Comparison of ENCODE assay signal across 7 cellular contexts in genomic region chr19:18324373-18324731, GRCh38. TPM values are rescaled to one million over a fixed set of nuclear protein-coding genes. Genes with fewer than 3 reads are reported as not detected.
A peak's percentile ranks its signal among the peaks of the same experiment; 100 is the strongest.
DNase-seq lines count a peak whose midpoint lies in the region; ATAC-seq and TF ChIP-seq lines count a peak whose summit lies in the region.
"Not testable (repeated sequence)": the region's sequence is repeated elsewhere in the genome, so short reads cannot be mapped to it uniquely, and the experiment has no call there.

No MANE protein-coding gene starts in this region.

- not testable (repeated sequence) for H3K4me2 ChIP-seq in GM23338

- not testable (repeated sequence) for H3K36me3 ChIP-seq in GM23338 (ENCODE audit: insufficient read depth); SK-N-MC (ENCODE audit: insufficient read depth, low read length); heart right ventricle

- not testable (repeated sequence) for H3K27ac ChIP-seq in GM23338 (ENCODE audit: low read depth)
- H3K27ac ChIP-seq in SK-N-MC: peak overlapping the region; percentile 94; the same call in 1 of the 2 replicates
- H3K27ac ChIP-seq in heart right ventricle: peak overlapping the region in 8 of 10 donors; percentile 80 to 98 (median 94)

- H3K9me3 Mint-ChIP-seq in GM23338; activated T-cell treated with anti-CD3 and anti-CD28 coated beads, Interleukin-2, amount 50 U/mL, for 24 hours; MCF 10A (ENCODE audit: unreplicated experiment); nephron; stimulated activated memory B cell treated with anti-CD40 and anti-IgM and Interleukin-4, amounts not matched to agents 10 μg/mL and 1 μg/mL and 100 μg/mL, for 72 hours: not testable (repeated sequence)

- H3K4me1 Mint-ChIP-seq in GM23338 (peaks cover 31% of the 10 kb centered on the region), MCF 10A (ENCODE audit: insufficient read depth, unreplicated experiment) (peaks cover 39% of the 10 kb centered on the region), nephron (peaks cover 41% of the 10 kb centered on the region)
- H3K4me1 Mint-ChIP-seq in activated T-cell treated with anti-CD3 and anti-CD28 coated beads, Interleukin-2, amount 50 U/mL, for 24 hours (ENCODE audit: low read depth): peaks cover 48% of the 10 kb centered on the region
- H3K4me1 Mint-ChIP-seq in stimulated activated memory B cell treated with anti-CD40 and anti-IgM and Interleukin-4, amounts not matched to agents 10 μg/mL and 1 μg/mL and 100 μg/mL, for 72 hours: peaks cover 50% of the 10 kb centered on the region

- peaks cover 33% of the 10 kb centered on the region for H3K79me2 ChIP-seq in GM23338 (replicated peaks; ENCODE audit: insufficient read depth)

- H3K9me3 ChIP-seq in SK-N-MC (ENCODE audit: low read depth, low read length); heart right ventricle: not testable (repeated sequence)

- CTCF ChIA-PET in MCF 10A (lab: Yijun Ruan, JAX): interaction anchor here (0.6 to 7.7 kb wide), 7 partner anchors 8 to 117 kb away, joined by 3 to 257 read pairs (median 3); partner anchors contain the start of gene JUND

- peaks cover 20% of the 10 kb centered on the region for H3K27me3 Mint-ChIP-seq in GM23338 (ENCODE audit: insufficient read depth, low read depth, poor library complexity)
- H3K27me3 Mint-ChIP-seq in activated T-cell treated with anti-CD3 and anti-CD28 coated beads, Interleukin-2, amount 50 U/mL, for 24 hours; MCF 10A (ENCODE audit: insufficient read depth, unreplicated experiment); nephron (ENCODE audit: low read depth); stimulated activated memory B cell treated with anti-CD40 and anti-IgM and Interleukin-4, amounts not matched to agents 10 μg/mL and 1 μg/mL and 100 μg/mL, for 72 hours: not testable (repeated sequence)

- 31 to 44% methylated on average over 6 of the region's 6 CpGs for WGBS in heart right ventricle, 2 donors

- H3K36me3 Mint-ChIP-seq in GM23338 (ENCODE audit: low read depth): peaks cover 27% of the 10 kb centered on the region
- peaks cover 35% of the 10 kb centered on the region for H3K36me3 Mint-ChIP-seq in activated T-cell treated with anti-CD3 and anti-CD28 coated beads, Interleukin-2, amount 50 U/mL, for 24 hours (ENCODE audit: low read depth)
- peaks cover 13% of the 10 kb centered on the region for H3K36me3 Mint-ChIP-seq in MCF 10A (ENCODE audit: insufficient read depth, unreplicated experiment)
- H3K36me3 Mint-ChIP-seq in nephron (ENCODE audit: low read depth): not testable (repeated sequence)
- H3K36me3 Mint-ChIP-seq in stimulated activated memory B cell treated with anti-CD40 and anti-IgM and Interleukin-4, amounts not matched to agents 10 μg/mL and 1 μg/mL and 100 μg/mL, for 72 hours: peaks cover 10% of the 10 kb centered on the region

- not testable (repeated sequence) for H3K27ac Mint-ChIP-seq in GM23338
- peak overlapping the region; percentile 97 for H3K27ac Mint-ChIP-seq in activated T-cell treated with anti-CD3 and anti-CD28 coated beads, Interleukin-2, amount 50 U/mL, for 24 hours
- H3K27ac Mint-ChIP-seq in MCF 10A (ENCODE audit: low read depth, unreplicated experiment) (peak overlapping the region; percentile 91), nephron (peak overlapping the region; percentile 97 to 99 (median 99))
- H3K27ac Mint-ChIP-seq in stimulated activated memory B cell treated with anti-CD40 and anti-IgM and Interleukin-4, amounts not matched to agents 10 μg/mL and 1 μg/mL and 100 μg/mL, for 72 hours: peak overlapping the region; percentile 84

- H3K9me2 ChIP-seq in GM23338 (ENCODE audit: insufficient read depth): not testable (repeated sequence)

- not testable (repeated sequence) for H4K20me1 ChIP-seq in GM23338 (replicated peaks; ENCODE audit: insufficient read depth)

- not testable (repeated sequence) for H3K4me3 Mint-ChIP-seq in GM23338; activated T-cell treated with anti-CD3 and anti-CD28 coated beads, Interleukin-2, amount 50 U/mL, for 24 hours; stimulated activated memory B cell treated with anti-CD40 and anti-IgM and Interleukin-4, amounts not matched to agents 10 μg/mL and 1 μg/mL and 100 μg/mL, for 72 hours
- H3K4me3 Mint-ChIP-seq in MCF 10A (ENCODE audit: unreplicated experiment) (peak overlapping the region; percentile 83), nephron (peak overlapping the region in 2 of 3 experiments; percentile 83 to 88)

- 0 out of 2 replicates have a peak overlapping the region, but pooled peaks have one; percentile 34 for H2AFZ ChIP-seq in GM23338

- DNase-seq in GM23338 (ENCODE audit: low spot score); SK-N-MC (ENCODE audit: low read depth, low spot score); activated T-cell treated with anti-CD3 and anti-CD28 coated beads, Interleukin-2, amount 50 U/mL, for 24 hours; MCF 10A (ENCODE audit: unreplicated experiment); heart right ventricle: not testable (repeated sequence)

- ATAC-seq in GM23338; heart right ventricle; stimulated activated memory B cell treated with anti-CD40 and anti-IgM and Interleukin-4, amounts not matched to agents 10 μg/mL and 1 μg/mL and 100 μg/mL, for 72 hours: not testable (repeated sequence)

- H3K27me3 ChIP-seq in GM23338 (ENCODE audit: insufficient read depth); heart right ventricle: not testable (repeated sequence)

- not testable (repeated sequence) for BruUV-seq in MCF 10A (replicated peaks; lab: Mats Ljungman, UMichigan)

- POLR2A ChIA-PET in MCF 10A (lab: Yijun Ruan, JAX): interaction anchor here (1.0 to 7.6 kb wide), 4 partner anchors 21 to 132 kb away, joined by 5 to 178 read pairs (median 6); partner anchors contain the start of genes IQCN, JUND and MPV17L2

- H3K4me1 ChIP-seq in GM23338 (ENCODE audit: insufficient read depth) (peaks cover 14% of the 10 kb centered on the region), heart right ventricle (peaks cover 4 to 60% (median 53%) of the 10 kb centered on the region in 9 donors)

- H3F3A ChIP-seq in GM23338 (replicated peaks; ENCODE audit: low read depth): peaks cover 34% of the 10 kb centered on the region; the same call in 1 of the 2 replicates

- not testable (repeated sequence) for H3K9ac ChIP-seq in SK-N-MC (ENCODE audit: insufficient read length)

- TF ChIP-seq CTCF in GM23338 (conservative IDR thresholded peaks at IDR 0.05; ENCODE audit: low read depth in 2 of 2); MCF 10A (IDR thresholded peaks at IDR 0.05; ENCODE audit: unreplicated experiment); heart right ventricle (IDR thresholded peaks at IDR 0.05); nephron (IDR thresholded peaks at IDR 0.05; ENCODE audit: unreplicated experiment in 3 of 3): not testable (repeated sequence)

- H3K4me3 ChIP-seq in GM23338, SK-N-MC, heart right ventricle: not testable (repeated sequence)

- intact Hi-C loops in MCF 10A (cut with micrococcal nuclease): loop anchor here (10.0 kb wide), 1 partner anchor 210 kb away; no protein-coding TSS in a partner anchor
- intact Hi-C loops in heart right ventricle (cut with DNase I): loop anchor here in 5 of 10 donors (5.0 to 10.0 kb wide), 5 partner anchors 47 to 210 kb away; partner anchors contain the start of genes MPV17L2 (in 1 of the 5) and RAB3A (in 1 of the 5)

RNA-seq across cellular contexts. Expression of gene LSM4, which starts 1.5 kb away (rescaled TPM):
- total RNA-seq in GM23338 (2014; rRNA removed; shearing (Covaris generic)): 511 and 591 TPM in 2 replicates
- polyA plus RNA-seq in GM23338 (2016; fragmentation: Nextera tagmentation; extraction: Ambion mirVana): 637 and 641 TPM in 2 replicates
- total RNA-seq in MCF 10A (2022): 172 and 193 TPM in 2 replicates
- total RNA-seq in heart right ventricle: 100 to 1,000 TPM in 1 of 10 donors, 10 to 100 TPM in 9; 73.2 to 114 (median 93.3) TPM
- polyA plus RNA-seq in heart right ventricle: 100 to 1,000 TPM; 135 to 163 TPM

RNA-seq across cellular contexts. Expression of gene PGPEP1, which starts 16.0 kb away (rescaled TPM):
- total RNA-seq in GM23338 (2014; rRNA removed; shearing (Covaris generic)): 18.9 and 27.6 TPM in 2 replicates
- polyA plus RNA-seq in GM23338 (2016; fragmentation: Nextera tagmentation; extraction: Ambion mirVana) (15.5 and 19.4 TPM in 2 replicates), heart right ventricle (10 to 100 TPM; 10.0 to 27.2 TPM)
- total RNA-seq in MCF 10A (2022) (6.5 and 11.9 TPM in 2 replicates), heart right ventricle (10 to 100 TPM; 36.0 to 61.3 (median 46.8) TPM)

RNA-seq across cellular contexts. Expression of gene JUND, which starts 42.9 kb away (rescaled TPM):
- total RNA-seq in GM23338 (2014; rRNA removed; shearing (Covaris generic)): 154 and 181 TPM in 2 replicates
- polyA plus RNA-seq in GM23338 (2016; fragmentation: Nextera tagmentation; extraction: Ambion mirVana) (40.0 and 52.5 TPM in 2 replicates), heart right ventricle (100 to 1,000 TPM; 103 to 278 TPM)
- total RNA-seq in MCF 10A (2022) (120 and 123 TPM in 2 replicates), heart right ventricle (100 to 1,000 TPM in 9 of 10 donors, 10 to 100 TPM in 1; 93.7 to 195 (median 133) TPM)

RNA-seq across cellular contexts. Expression of gene IQCN, which starts 50.1 kb away (rescaled TPM):
- 0.35 and 0.89 TPM in 2 replicates for total RNA-seq in GM23338 (2014; rRNA removed; shearing (Covaris generic))
- polyA plus RNA-seq in GM23338 (2016; fragmentation: Nextera tagmentation; extraction: Ambion mirVana) (0.10 TPM in 1 of 2 replicates, not detected in the other), heart right ventricle (1 to 10 TPM in 1 of 2 donors, under 1 TPM in 1; 0.17 to 7.8 TPM)
- total RNA-seq in MCF 10A (2022) (0.26 and 0.42 TPM in 2 replicates), heart right ventricle (1 to 10 TPM in 5 of 10 donors, under 1 TPM in 5; 0.49 to 1.5 (median 0.96) TPM)
